9 cellular contexts compared by ENCODE assay signal in genomic region chr16:1929578-1930337, GRCh38. TPM values are rescaled to one million over a fixed set of nuclear protein-coding genes. Genes with fewer than 3 reads are reported as not detected.
DNase-seq lines count a peak whose midpoint lies in the region; ATAC-seq lines count a peak whose summit lies in the region.
"Had no signal": no experiment of that assay in that cellular context is flagged by ENCODE, and none has a peak within 500 bp of the region (broad histone marks: within the 10 kb centered on the region; RNA-seq: fewer than 3 reads in every experiment).

No MANE protein-coding gene starts in this region.

- peak overlapping the region; percentile 85 for H3K4me2 ChIP-seq in BLaER1

- DNase-seq in GM19240 (ENCODE audit: insufficient read length, low spot score) (peak; percentile 96), NCI-H69 (lab: John Stamatoyannopoulos, UW) (peak; percentile 92), ecto neural progenitor cell (ENCODE audit: low spot score) (peak; percentile 96), lung microvascular endothelial cell (ENCODE audit: low read depth in 2 of 2) (peak; percentile 83 to 91)
- peak; percentile 92 for DNase-seq in activated CD4-positive, alpha-beta T cell treated with anti-CD3 and anti-CD28 coated beads, Interleukin-2, amount 50 U/mL, for 48 hours
- peak; percentile 78 to 96 (median 90) for DNase-seq in stimulated activated CD4-positive, alpha-beta T cell treated with anti-CD3 and anti-CD28 coated beads, TNF-alpha, amount 100 ng/mL, for 1 hour (ENCODE audit: low read depth in 3 of 3, low spot score in 1 of 3)

- H3K9ac ChIP-seq in BLaER1, result peak overlapping the region; percentile 69; the same call in 1 of the 2 replicates

- H3K4me3 ChIP-seq in BLaER1, result peak overlapping the region; percentile 68

- H3K9me3 ChIP-seq in BLaER1, result no peaks in the 10 kb centered on the region

- peaks cover 22% of the 10 kb centered on the region; the same call in 1 of the 2 replicates for H3K4me1 ChIP-seq in BLaER1

- ATAC-seq in HG03439 (IDR thresholded peaks at IDR 0.05; ENCODE audit: unreplicated experiment), result peak; percentile 76

- peaks cover 1% of the 10 kb centered on the region for H3K27me3 ChIP-seq in BLaER1

- H3K36me3 ChIP-seq in BLaER1, result no peaks in the 10 kb centered on the region

- no peaks in the 10 kb centered on the region for H4K20me1 ChIP-seq in BLaER1

- peak overlapping the region; percentile 71 for H3K27ac ChIP-seq in BLaER1

RNA-seq across cellular contexts. Expression of gene HS3ST6, which starts 11.5 kb away (rescaled TPM):
- not detected in 2 replicates for total RNA-seq in lung microvascular endothelial cell
- total RNA-seq: T-helper 1 cell treated with Interleukin-12 subunit alpha and Interleukin-12 subunit beta and Interleukin-4 antibody, amounts not matched to agents 30 ng/mL and 1 ng/mL, for 36 hours had no signal

RNA-seq across cellular contexts. Expression of gene MSRB1, which starts 13.2 kb away (rescaled TPM):
- 8.3 and 11.9 TPM in 2 replicates for total RNA-seq in lung microvascular endothelial cell

RNA-seq across cellular contexts. Expression of gene RPL3L, which starts 24.7 kb away (rescaled TPM):
- not detected in 2 replicates for total RNA-seq in lung microvascular endothelial cell
- total RNA-seq: T-helper 1 cell treated with Interleukin-12 subunit alpha and Interleukin-12 subunit beta and Interleukin-4 antibody, amounts not matched to agents 30 ng/mL and 1 ng/mL, for 36 hours had no signal

RNA-seq across cellular contexts. Expression of gene NDUFB10, which starts 29.6 kb away (rescaled TPM):
- total RNA-seq in lung microvascular endothelial cell, result 113 and 126 TPM in 2 replicates

RNA-seq across cellular contexts. Expression of gene RPS2, which starts 34.9 kb away (rescaled TPM):
- 2,011 and 3,024 TPM in 2 replicates for total RNA-seq in lung microvascular endothelial cell

Comparison
In these comparisons a context has a peak if more than half of its experiments do, and no peak if none do; other contexts are left out.
1. Peak in every context shown above with its lines: DNase-seq, ATAC-seq, H3K4me3 ChIP-seq and H3K27ac ChIP-seq.